19 cellular contexts compared by ENCODE assay signal in genomic region chr1:177950506-177950905, GRCh38. TPM values are rescaled to one million over a fixed set of nuclear protein-coding genes. Genes with fewer than 3 reads are reported as not detected.
"Had no signal": no experiment of that assay in that cellular context is flagged by ENCODE, and none has a peak within 500 bp of the region (broad histone marks: within the 10 kb centered on the region; RNA-seq: fewer than 3 reads in every experiment).

No MANE protein-coding gene starts in this region.

- H3K27ac ChIP-seq: hepatocyte, neural progenitor cell, pancreas had no signal

- H3K9ac ChIP-seq: neural progenitor cell had no signal

- ATAC-seq: left colon; left ventricle myocardium superior; natural killer cell treated with Interleukin-12 subunit alpha and Interleukin-12 subunit beta and Interleukin-15 and Interleukin-18, amount 100 ng/mL, for 72 hours; pancreas; right cardiac atrium had no signal

- H3K4me2 ChIP-seq: hepatocyte, neural progenitor cell had no signal

- H3K4me1 ChIP-seq: neural progenitor cell, pancreas had no signal

- H2AFZ ChIP-seq: hepatocyte, neural progenitor cell had no signal

- H3K27me3 ChIP-seq: hepatocyte, neural progenitor cell, pancreas had no signal

- H3K36me3 ChIP-seq: neural progenitor cell, pancreas had no signal

- H3K9me3 ChIP-seq: pancreas had no signal

- H3K4me3 ChIP-seq: hepatocyte, lung, neural progenitor cell, pancreas had no signal

- DNase-seq: dermis blood vessel endothelial cell; erythroblast; foreskin melanocyte; head of caudate nucleus; left colon; left ventricle myocardium superior; mesenchymal stem cell; midbrain; nucleus accumbens; pancreas; right cardiac atrium; small intestine; stimulated activated CD4-positive, alpha-beta T cell treated with anti-CD3 and anti-CD28 coated beads, Interleukin-2, amount 100 ng/mL, for 48 hours; stimulated activated naive CD4-positive, alpha-beta T cell treated with Interleukin-2 at 50 U/mL for 16 hours; trophoblast cell had no signal

RNA-seq across cellular contexts. Expression of gene SEC16B, which starts 19.4 kb away (rescaled TPM):
- total RNA-seq: natural killer cell treated with Interleukin-12 subunit alpha and Interleukin-12 subunit beta and Interleukin-15 and Interleukin-18, amount 100 ng/mL, for 72 hours had no signal
